Comparison of ENCODE assay signal across 18 cellular contexts in genomic region chr11:29783506-29783905, GRCh38.
DNase-seq lines count a peak whose midpoint lies in the region; ATAC-seq lines count a peak whose summit lies in the region.
"Had no signal": no experiment of that assay in that cellular context is flagged by ENCODE, and none has a peak within 500 bp of the region (broad histone marks: within the 10 kb centered on the region; RNA-seq: fewer than 3 reads in every experiment).

No MANE protein-coding gene starts in this region.

- no peak for ATAC-seq in HG03135 (IDR thresholded peaks at IDR 0.05; ENCODE audit: unreplicated experiment)
- ATAC-seq: A549; CD8-positive, alpha-beta T cell; GM12878 had no signal

- DNase-seq in COLO829 (ENCODE audit: low spot score) (peak; percentile 58), SK-MEL-5 (ENCODE audit: low read depth, low spot score) (peak; percentile 93), foreskin melanocyte (peak; percentile 24)
- no peak for DNase-seq in stimulated activated CD4-positive, alpha-beta T cell treated with anti-CD3 and anti-CD28 coated beads, Interleukin-1b, Interleukin-23, amount 100 ng/mL, for 48 hours
- DNase-seq: AML-193; CD4-positive, alpha-beta T cell; CD8-positive, alpha-beta T cell; COR-L47; DMS 273 treated with DMSO at 0.1 percent for 48 hours; DMS153; DMS53; DMS79; DND-41; EL; GDM1 had no signal

- in situ Hi-C loops in SK-MEL-5 (cut with HindIII; ENCODE audit: low pct_unique_long_range_greater_than_20kb, low sequenced_read_pairs), result no loop called here
